ENCODE assay signal across 2 cellular contexts in the genomic region with DNA sequence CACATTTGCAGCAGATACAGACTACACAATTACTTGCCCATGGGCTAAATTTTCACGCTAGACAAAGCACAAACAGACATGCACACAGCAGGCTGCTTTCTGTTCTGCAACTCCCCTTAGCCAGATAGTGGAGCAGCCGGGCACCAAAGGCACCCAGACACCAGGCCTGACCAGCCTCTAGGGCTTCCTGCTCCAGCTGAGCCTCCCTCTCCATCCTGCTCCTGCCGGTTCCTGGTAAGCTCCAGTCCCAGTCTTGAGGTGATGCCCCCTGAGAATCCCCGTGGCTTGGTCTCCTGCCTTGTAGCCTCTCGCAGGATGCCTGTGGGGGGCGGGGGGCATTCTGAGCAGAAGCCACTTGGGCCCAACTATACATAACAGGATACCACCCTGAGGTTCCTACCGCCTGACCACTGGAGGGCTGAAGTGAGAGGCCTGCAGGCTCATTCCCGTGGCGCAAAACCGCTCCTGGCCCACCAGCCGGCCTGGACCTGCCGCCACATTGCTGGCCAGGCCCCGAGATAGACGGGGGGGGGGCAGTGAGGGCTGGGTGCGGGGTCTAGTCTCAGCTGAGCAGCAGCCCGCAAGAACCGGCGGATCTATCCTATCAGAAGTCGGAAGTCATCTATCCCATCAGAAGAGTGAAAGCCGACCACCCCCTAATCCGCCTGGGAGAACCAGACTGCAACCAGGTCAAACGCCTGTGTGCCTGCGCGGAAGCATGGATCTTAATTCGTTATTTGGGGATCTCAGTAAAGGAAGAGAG.
TF ChIP-seq lines count a peak whose summit lies in the region.

No MANE protein-coding gene starts in this region.

TF ChIP-seq in GM23338, 12 proteins besides CTCF, POLR2A, EP300 and RAD21:
- no peak for TF ChIP-seq POLR2AphosphoS5 (IDR thresholded peaks at IDR 0.05; ENCODE audit: low read depth)
- TF ChIP-seq EZH2 (IDR thresholded peaks at IDR 0.05; ENCODE audit: low read depth, unreplicated experiment), result peak; percentile 83
TF ChIP-seq in GM23338: peak in this region for 1.

TF ChIP-seq in K562, 482 proteins besides CTCF, POLR2A, EP300 and RAD21 (continues in another document):
- TF ChIP-seq THRAP3 (IDR thresholded peaks at IDR 0.05; ENCODE audit: borderline replicate concordance) (no peak), RERE (CRISPR knock-in tag; IDR thresholded peaks at IDR 0.05; ENCODE audit: borderline replicate concordance) (no peak), SMAD4 (CRISPR knock-in tag; conservative IDR thresholded peaks at IDR 0.05) (0 out of 2 replicates have a peak, but pooled peaks have one; percentile 27), ZNF740 (CRISPR knock-in tag; IDR thresholded peaks at IDR 0.05) (peak; percentile 89), ZNF740 (tag; IDR thresholded peaks at IDR 0.05) (peak in 1 of 2 experiments; percentile 66; a peak in 1 of 4 replicates), CREM (IDR thresholded peaks at IDR 0.05; ENCODE audit: low read depth) (no peak; the same call in 1 of the 2 replicates), ZNF347 (CRISPR knock-in tag; IDR thresholded peaks at IDR 0.05; ENCODE audit: low read depth) (no peak), CHD4 (IDR thresholded peaks at IDR 0.05; ENCODE audit: insufficient read depth, insufficient replicate concordance, low read depth, low read length, poor library complexity, severe bottlenecking) (no peak), IRF2 (CRISPR knock-in tag; IDR thresholded peaks at IDR 0.05) (no peak), SAP30 (IDR thresholded peaks at IDR 0.05; ENCODE audit: borderline replicate concordance, insufficient read depth, low read depth, low read length, poor library complexity, severe bottlenecking) (no peak), ZBED1 (IDR thresholded peaks at IDR 0.05) (no peak), KLF13 (tag; IDR thresholded peaks at IDR 0.05; ENCODE audit: borderline replicate concordance, low read depth) (no peak), E2F5 (CRISPR knock-in tag; IDR thresholded peaks at IDR 0.05) (no peak), NFIC (IDR thresholded peaks at IDR 0.05) (no peak), ZNF143 (CRISPR knock-in tag; IDR thresholded peaks at IDR 0.05) (no peak), HDAC6 (IDR thresholded peaks at IDR 0.05; ENCODE audit: low read depth, low read length) (no peak), STAT6 (CRISPR knock-in tag; IDR thresholded peaks at IDR 0.05) (no peak), VEZF1 (CRISPR knock-in tag; IDR thresholded peaks at IDR 0.05) (peak; percentile 71)
- TF ChIP-seq, protein P1, sequence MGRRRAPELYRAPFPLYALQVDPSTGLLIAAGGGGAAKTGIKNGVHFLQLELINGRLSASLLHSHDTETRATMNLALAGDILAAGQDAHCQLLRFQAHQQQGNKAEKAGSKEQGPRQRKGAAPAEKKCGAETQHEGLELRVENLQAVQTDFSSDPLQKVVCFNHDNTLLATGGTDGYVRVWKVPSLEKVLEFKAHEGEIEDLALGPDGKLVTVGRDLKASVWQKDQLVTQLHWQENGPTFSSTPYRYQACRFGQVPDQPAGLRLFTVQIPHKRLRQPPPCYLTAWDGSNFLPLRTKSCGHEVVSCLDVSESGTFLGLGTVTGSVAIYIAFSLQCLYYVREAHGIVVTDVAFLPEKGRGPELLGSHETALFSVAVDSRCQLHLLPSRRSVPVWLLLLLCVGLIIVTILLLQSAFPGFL (CRISPR knock-in tag; IDR thresholded peaks at IDR 0.05), result no peak
- TF ChIP-seq, protein P2, sequence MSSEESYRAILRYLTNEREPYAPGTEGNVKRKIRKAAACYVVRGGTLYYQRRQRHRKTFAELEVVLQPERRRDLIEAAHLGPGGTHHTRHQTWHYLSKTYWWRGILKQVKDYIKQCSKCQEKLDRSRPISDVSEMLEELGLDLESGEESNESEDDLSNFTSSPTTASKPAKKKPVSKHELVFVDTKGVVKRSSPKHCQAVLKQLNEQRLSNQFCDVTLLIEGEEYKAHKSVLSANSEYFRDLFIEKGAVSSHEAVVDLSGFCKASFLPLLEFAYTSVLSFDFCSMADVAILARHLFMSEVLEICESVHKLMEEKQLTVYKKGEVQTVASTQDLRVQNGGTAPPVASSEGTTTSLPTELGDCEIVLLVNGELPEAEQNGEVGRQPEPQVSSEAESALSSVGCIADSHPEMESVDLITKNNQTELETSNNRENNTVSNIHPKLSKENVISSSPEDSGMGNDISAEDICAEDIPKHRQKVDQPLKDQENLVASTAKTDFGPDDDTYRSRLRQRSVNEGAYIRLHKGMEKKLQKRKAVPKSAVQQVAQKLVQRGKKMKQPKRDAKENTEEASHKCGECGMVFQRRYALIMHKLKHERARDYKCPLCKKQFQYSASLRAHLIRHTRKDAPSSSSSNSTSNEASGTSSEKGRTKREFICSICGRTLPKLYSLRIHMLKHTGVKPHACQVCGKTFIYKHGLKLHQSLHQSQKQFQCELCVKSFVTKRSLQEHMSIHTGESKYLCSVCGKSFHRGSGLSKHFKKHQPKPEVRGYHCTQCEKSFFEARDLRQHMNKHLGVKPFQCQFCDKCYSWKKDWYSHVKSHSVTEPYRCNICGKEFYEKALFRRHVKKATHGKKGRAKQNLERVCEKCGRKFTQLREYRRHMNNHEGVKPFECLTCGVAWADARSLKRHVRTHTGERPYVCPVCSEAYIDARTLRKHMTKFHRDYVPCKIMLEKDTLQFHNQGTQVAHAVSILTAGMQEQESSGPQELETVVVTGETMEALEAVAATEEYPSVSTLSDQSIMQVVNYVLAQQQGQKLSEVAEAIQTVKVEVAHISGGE (CRISPR knock-in tag; IDR thresholded peaks at IDR 0.05), result no peak
- TF ChIP-seq, protein P3, sequence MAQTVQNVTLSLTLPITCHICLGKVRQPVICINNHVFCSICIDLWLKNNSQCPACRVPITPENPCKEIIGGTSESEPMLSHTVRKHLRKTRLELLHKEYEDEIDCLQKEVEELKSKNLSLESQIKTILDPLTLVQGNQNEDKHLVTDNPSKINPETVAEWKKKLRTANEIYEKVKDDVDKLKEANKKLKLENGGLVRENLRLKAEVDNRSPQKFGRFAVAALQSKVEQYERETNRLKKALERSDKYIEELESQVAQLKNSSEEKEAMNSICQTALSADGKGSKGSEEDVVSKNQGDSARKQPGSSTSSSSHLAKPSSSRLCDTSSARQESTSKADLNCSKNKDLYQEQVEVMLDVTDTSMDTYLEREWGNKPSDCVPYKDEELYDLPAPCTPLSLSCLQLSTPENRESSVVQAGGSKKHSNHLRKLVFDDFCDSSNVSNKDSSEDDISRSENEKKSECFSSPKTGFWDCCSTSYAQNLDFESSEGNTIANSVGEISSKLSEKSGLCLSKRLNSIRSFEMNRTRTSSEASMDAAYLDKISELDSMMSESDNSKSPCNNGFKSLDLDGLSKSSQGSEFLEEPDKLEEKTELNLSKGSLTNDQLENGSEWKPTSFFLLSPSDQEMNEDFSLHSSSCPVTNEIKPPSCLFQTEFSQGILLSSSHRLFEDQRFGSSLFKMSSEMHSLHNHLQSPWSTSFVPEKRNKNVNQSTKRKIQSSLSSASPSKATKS (CRISPR knock-in tag; IDR thresholded peaks at IDR 0.05), result no peak
- TF ChIP-seq, protein P4, sequence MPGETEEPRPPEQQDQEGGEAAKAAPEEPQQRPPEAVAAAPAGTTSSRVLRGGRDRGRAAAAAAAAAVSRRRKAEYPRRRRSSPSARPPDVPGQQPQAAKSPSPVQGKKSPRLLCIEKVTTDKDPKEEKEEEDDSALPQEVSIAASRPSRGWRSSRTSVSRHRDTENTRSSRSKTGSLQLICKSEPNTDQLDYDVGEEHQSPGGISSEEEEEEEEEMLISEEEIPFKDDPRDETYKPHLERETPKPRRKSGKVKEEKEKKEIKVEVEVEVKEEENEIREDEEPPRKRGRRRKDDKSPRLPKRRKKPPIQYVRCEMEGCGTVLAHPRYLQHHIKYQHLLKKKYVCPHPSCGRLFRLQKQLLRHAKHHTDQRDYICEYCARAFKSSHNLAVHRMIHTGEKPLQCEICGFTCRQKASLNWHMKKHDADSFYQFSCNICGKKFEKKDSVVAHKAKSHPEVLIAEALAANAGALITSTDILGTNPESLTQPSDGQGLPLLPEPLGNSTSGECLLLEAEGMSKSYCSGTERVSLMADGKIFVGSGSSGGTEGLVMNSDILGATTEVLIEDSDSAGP (CRISPR knock-in tag; IDR thresholded peaks at IDR 0.05), result no peak
- TF ChIP-seq, protein P5, sequence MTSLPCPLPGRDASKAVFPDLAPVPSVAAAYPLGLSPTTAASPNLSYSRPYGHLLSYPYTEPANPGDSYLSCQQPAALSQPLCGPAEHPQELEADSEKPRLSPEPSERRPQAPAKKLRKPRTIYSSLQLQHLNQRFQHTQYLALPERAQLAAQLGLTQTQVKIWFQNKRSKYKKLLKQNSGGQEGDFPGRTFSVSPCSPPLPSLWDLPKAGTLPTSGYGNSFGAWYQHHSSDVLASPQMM (CRISPR knock-in tag; IDR thresholded peaks at IDR 0.05), result no peak
- TF ChIP-seq, protein P6, sequence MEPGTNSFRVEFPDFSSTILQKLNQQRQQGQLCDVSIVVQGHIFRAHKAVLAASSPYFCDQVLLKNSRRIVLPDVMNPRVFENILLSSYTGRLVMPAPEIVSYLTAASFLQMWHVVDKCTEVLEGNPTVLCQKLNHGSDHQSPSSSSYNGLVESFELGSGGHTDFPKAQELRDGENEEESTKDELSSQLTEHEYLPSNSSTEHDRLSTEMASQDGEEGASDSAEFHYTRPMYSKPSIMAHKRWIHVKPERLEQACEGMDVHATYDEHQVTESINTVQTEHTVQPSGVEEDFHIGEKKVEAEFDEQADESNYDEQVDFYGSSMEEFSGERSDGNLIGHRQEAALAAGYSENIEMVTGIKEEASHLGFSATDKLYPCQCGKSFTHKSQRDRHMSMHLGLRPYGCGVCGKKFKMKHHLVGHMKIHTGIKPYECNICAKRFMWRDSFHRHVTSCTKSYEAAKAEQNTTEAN (CRISPR knock-in tag; IDR thresholded peaks at IDR 0.05), result no peak
